22 cellular contexts compared by ENCODE assay signal in the genomic region with DNA sequence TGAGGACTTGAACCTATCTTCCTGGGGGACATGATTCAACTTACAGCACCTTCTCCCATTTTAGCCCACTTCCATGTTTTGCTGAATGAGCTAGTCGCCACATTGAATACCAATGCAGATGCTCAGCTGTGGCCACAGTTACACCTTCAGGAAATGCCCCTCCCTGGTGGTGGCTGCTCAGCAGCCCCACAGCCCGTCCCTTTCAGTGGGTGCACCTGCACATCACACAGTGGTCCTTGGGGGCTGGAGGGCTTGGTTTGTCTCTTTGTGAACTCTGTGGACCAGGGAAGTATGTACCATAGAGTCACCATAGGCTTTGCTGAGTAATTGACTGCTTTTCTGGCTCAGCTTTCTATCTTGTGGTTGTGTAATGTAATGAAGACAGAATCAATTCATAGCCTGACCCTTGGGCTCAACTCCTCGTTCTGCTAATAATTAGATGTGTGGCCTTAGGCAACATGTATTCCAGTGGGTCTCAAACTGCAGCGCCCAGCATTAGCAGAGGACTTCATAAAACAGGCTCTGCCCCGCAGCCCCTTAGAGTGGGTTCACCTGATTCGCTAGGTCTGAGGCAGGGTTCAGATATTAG. TPM values are rescaled to one million over a fixed set of nuclear protein-coding genes. Genes with fewer than 3 reads are reported as not detected.
DNase-seq lines count a peak whose midpoint lies in the region; ATAC-seq, FAIRE-seq and TF ChIP-seq lines count a peak whose summit lies in the region.
"Had no signal": no experiment of that assay in that cellular context is flagged by ENCODE, and none has a peak within 500 bp of the region (broad histone marks: within the 10 kb centered on the region; RNA-seq: fewer than 3 reads in every experiment).

No MANE protein-coding gene starts in this region.

- H3K27me3 ChIP-seq in BLaER1 (no peaks in the 10 kb centered on the region), GM23248 (replicated peaks; ENCODE audit: insufficient read depth) (no peaks in the 10 kb centered on the region), astrocyte (ENCODE audit: insufficient read depth, low read length) (no peaks in the 10 kb centered on the region), HepG2 (ENCODE audit: control insufficient read depth in 1 of 2, insufficient read depth in 2 of 2, low read length in 2 of 2) (peaks cover 0 to 5% of the 10 kb centered on the region in 2 experiments; a peak in 2 of 5 replicates), testis (no peaks in the 10 kb centered on the region)

- CTCF ChIA-PET in HepG2 (lab: Yijun Ruan, JAX; ENCODE audit: low intra/inter-chr PET ratio, low total read pairs): no interaction called here

- DNase-seq in GM23248 (peak; percentile 24), astrocyte (ENCODE audit: low read depth) (no peak), HepG2 (ENCODE audit: low spot score) (no peak), testis (no peak), dermis blood vessel endothelial cell (no peak)
- DNase-seq: C1 segment of cervical spinal cord; Caco-2; CD4-positive, alpha-beta memory T cell; DMS153; EL; GDM1; H9 had no signal

- no peaks in the 10 kb centered on the region for H3K36me3 Mint-ChIP-seq in astrocyte (ENCODE audit: low read depth, unreplicated experiment)
- H3K36me3 Mint-ChIP-seq: CD4-positive, alpha-beta memory T cell had no signal

- H3K27ac Mint-ChIP-seq in astrocyte (ENCODE audit: unreplicated experiment): no peak overlapping the region
- H3K27ac Mint-ChIP-seq: B cell; CD4-positive, alpha-beta memory T cell; GM23338; H9 had no signal

- 92 to 93% methylated on average over 6 of the region's 6 CpGs for WGBS in GM23248 (ENCODE audit: low coverage in 1 of 2, low lambda C conversion rate in 2 of 2, missing lambda C conversion rate in 2 of 2), 2 experiments
- 59% methylated on average over 6 of the region's 6 CpGs for WGBS in HepG2 (ENCODE audit: low lambda C conversion rate)
- WGBS in testis, 2 donors: 92 to 94% methylated on average over 6 of the region's 6 CpGs

- peaks cover 7% of the 10 kb centered on the region for H3K4me1 Mint-ChIP-seq in astrocyte (ENCODE audit: low read depth, unreplicated experiment)
- H3K4me1 Mint-ChIP-seq: B cell; CD4-positive, alpha-beta memory T cell had no signal

- no peak overlapping the region for H3K4me3 ChIP-seq in BLaER1
- no peak overlapping the region for H3K4me3 ChIP-seq in GM23248
- H3K4me3 ChIP-seq in astrocyte (ENCODE audit: insufficient read depth, low read depth, low read length): no peak overlapping the region
- no peak overlapping the region for H3K4me3 ChIP-seq in HepG2 (replicated peaks in 1 of 3; ENCODE audit: insufficient read depth in 1 of 3, low read depth in 2 of 3, low read length in 3 of 3)
- no peak overlapping the region for H3K4me3 ChIP-seq in testis
- H3K4me3 ChIP-seq: GM12878, GM23338 had no signal

- TF ChIP-seq CTCF in astrocyte (IDR thresholded peaks at IDR 0.05; ENCODE audit: insufficient read depth, low read depth, low read length) (no peak), HepG2 (CRISPR knock-in tag; IDR thresholded peaks at IDR 0.05) (no peak), testis (IDR thresholded peaks at IDR 0.05) (no peak)

- no peak for TF ChIP-seq RAD21 in HepG2 (CRISPR knock-in tag; IDR thresholded peaks at IDR 0.05)

- in situ Hi-C loops in GM23248 (cut with MboI) (no loop called here), HepG2 (cut with HindIII; ENCODE audit: extremely low pct_ligation_motif_present, low pct_unique_long_range_greater_than_20kb) (loop anchor here (10.0 kb wide), 1 partner anchor 240 kb away; no protein-coding TSS in a partner anchor)

- H3K4me3 Mint-ChIP-seq in astrocyte (ENCODE audit: unreplicated experiment): no peak overlapping the region
- H3K4me3 Mint-ChIP-seq: B cell; CD4-positive, alpha-beta memory T cell; GM23338; H9 had no signal

- H3K9me3 ChIP-seq in BLaER1 (peaks cover 25% of the 10 kb centered on the region), GM23248 (ENCODE audit: low read depth) (no peaks in the 10 kb centered on the region), astrocyte (ENCODE audit: insufficient read depth, low read depth, low read length) (peaks cover 5% of the 10 kb centered on the region), HepG2 (ENCODE audit: low read length) (peaks cover 13% of the 10 kb centered on the region), testis (no peaks in the 10 kb centered on the region)
- H3K9me3 ChIP-seq: Caco-2 had no signal

- intact Hi-C loops in HepG2 (cut with micrococcal nuclease; ENCODE audit: unreplicated experiment) (no loop called here), testis (cut with DNase I; ENCODE audit: low total_unique reads) (no loop called here)

- H3K27me3 Mint-ChIP-seq in astrocyte (ENCODE audit: low read depth, unreplicated experiment): no peaks in the 10 kb centered on the region

- H3K9me3 Mint-ChIP-seq in astrocyte (ENCODE audit: unreplicated experiment): peaks cover 21% of the 10 kb centered on the region

- no peaks in the 10 kb centered on the region for H3F3A ChIP-seq in GM23248 (ENCODE audit: insufficient read depth)

- H3K4me2 ChIP-seq in BLaER1 (peak overlapping the region; percentile 50), GM23248 (ENCODE audit: unreplicated experiment) (no peak overlapping the region), astrocyte (ENCODE audit: low read length) (no peak overlapping the region), HepG2 (ENCODE audit: low read depth, low read length) (no peak overlapping the region)
- H3K4me2 ChIP-seq: GM23338 had no signal

- H3K36me3 ChIP-seq in BLaER1 (no peaks in the 10 kb centered on the region), GM23248 (ENCODE audit: low read depth) (no peaks in the 10 kb centered on the region), astrocyte (ENCODE audit: insufficient read depth, low read length) (no peaks in the 10 kb centered on the region), HepG2 (replicated peaks in 1 of 2; ENCODE audit: control insufficient read depth in 1 of 2, insufficient read depth in 2 of 2, low read length in 2 of 2) (no peaks in the 10 kb centered on the region), testis (ENCODE audit: low read depth, missing control alignments) (no peaks in the 10 kb centered on the region)

- TF ChIP-seq POLR2A in HepG2 (IDR thresholded peaks at IDR 0.05; ENCODE audit: insufficient read depth in 1 of 2, low read depth in 2 of 2, low read length in 2 of 2) (no peak), testis (IDR thresholded peaks at IDR 0.05) (no peak)

- FAIRE-seq in astrocyte (lab: Jason Lieb, UNC) (peak; percentile 34), HepG2 (lab: Jason Lieb, UNC) (no peak)
- FAIRE-seq: A204.1, GM12878, GM19239 had no signal

- no TSS peak for BruUV-seq in HepG2 (replicated peaks; lab: Mats Ljungman, UMichigan)

- H3K27ac ChIP-seq in BLaER1 (no peak overlapping the region), GM23248 (no peak overlapping the region), astrocyte (ENCODE audit: low read depth, low read length) (no peak overlapping the region), HepG2 (ENCODE audit: extremely low read length, insufficient read depth, low read length) (no peak overlapping the region), testis (no peak overlapping the region)
- H3K27ac ChIP-seq: 22Rv1 had no signal

- H3K9ac ChIP-seq in BLaER1 (no peak overlapping the region), GM23248 (no peak overlapping the region), astrocyte (ENCODE audit: low read length) (no peak overlapping the region), HepG2 (ENCODE audit: insufficient read depth, low read depth, low read length) (no peak overlapping the region)

- ATAC-seq in HepG2 (peak; percentile 41; the same call in 2 of the 3 replicates), HG03159 (IDR thresholded peaks at IDR 0.05; ENCODE audit: unreplicated experiment) (no peak), GM19395 (IDR thresholded peaks at IDR 0.05; ENCODE audit: unreplicated experiment) (no peak)
- ATAC-seq: GM12878, GM23338, HCT116 had no signal

- no peak for TF ChIP-seq EP300 in HepG2 (IDR thresholded peaks at IDR 0.05; ENCODE audit: low read depth in 2 of 2, low read length in 2 of 2)
- no peak for TF ChIP-seq EP300 in HepG2 (CRISPR knock-in tag; IDR thresholded peaks at IDR 0.05; ENCODE audit: borderline replicate concordance)

- POLR2A ChIA-PET in HepG2 (lab: Yijun Ruan, JAX): no interaction called here

- H4K20me1 ChIP-seq in BLaER1 (no peaks in the 10 kb centered on the region), GM23248 (ENCODE audit: insufficient read depth) (no peaks in the 10 kb centered on the region), astrocyte (ENCODE audit: insufficient read depth, low read length) (no peaks in the 10 kb centered on the region), HepG2 (ENCODE audit: insufficient read depth, low read length) (no peaks in the 10 kb centered on the region)

- H3K4me1 ChIP-seq in BLaER1 (peaks cover 17% of the 10 kb centered on the region), GM23248 (ENCODE audit: insufficient read depth) (peaks cover 13% of the 10 kb centered on the region), astrocyte (ENCODE audit: insufficient read depth, low read length) (peaks cover 7% of the 10 kb centered on the region), HepG2 (ENCODE audit: insufficient read depth, low read length) (peaks cover 21% of the 10 kb centered on the region; the same call in 1 of the 2 replicates), testis (no peaks in the 10 kb centered on the region)
- H3K4me1 ChIP-seq: Caco-2 had no signal

- no peaks in the 10 kb centered on the region for H3K9me2 ChIP-seq in GM23248 (ENCODE audit: insufficient read depth)

- H2AFZ ChIP-seq in GM23248: no peak overlapping the region
- no peak overlapping the region for H2AFZ ChIP-seq in astrocyte (ENCODE audit: low read depth, low read length)
- no peak overlapping the region for H2AFZ ChIP-seq in HepG2 (ENCODE audit: low read length)
- H2AFZ ChIP-seq: GM23338 had no signal

- H3K79me2 ChIP-seq in GM23248 (ENCODE audit: insufficient read depth) (no peaks in the 10 kb centered on the region), astrocyte (ENCODE audit: insufficient read depth, low read length) (no peaks in the 10 kb centered on the region), HepG2 (ENCODE audit: insufficient read depth, low read length) (no peaks in the 10 kb centered on the region)

RNA-seq across cellular contexts. Expression of a gene that starts 48.1 kb away (rescaled TPM):
- total RNA-seq in GM23248 (2014; rRNA removed; shearing (Covaris generic)): 43.3 and 56.6 TPM in 2 replicates
- polyA plus RNA-seq in GM23248 (2016; fragmentation: Nextera tagmentation; extraction: Ambion mirVana) (53.7 and 55.9 TPM in 2 replicates), HepG2 (2011; rRNA removed) (109 and 126 TPM in 2 replicates), testis (ENCODE audit: insufficient read depth, low read depth, low replicate concordance) (130 TPM)
- total RNA-seq in astrocyte (99.9 and 128 TPM in 2 replicates), HepG2 (2016; rRNA removed; fragmentation: Illumina TruSeq; extraction: Trizol) (70.1 and 70.6 TPM in 2 replicates), testis (10 to 100 TPM; 54.0 to 69.1 TPM), dermis blood vessel endothelial cell (17.2 and 27.0 TPM in 2 replicates)
- total RNA-seq in HepG2 (2016; cell fraction: cytosol; rRNA removed; fragmentation: Illumina TruSeq; extraction: Trizol; ENCODE audit: low read depth): 91.6 and 94.1 TPM in 2 replicates
- 64.4 and 75.8 TPM in 2 replicates for total RNA-seq in HepG2 (2016; cell fraction: insoluble cytoplasmic fraction; rRNA removed; fragmentation: Illumina TruSeq; extraction: Trizol)
- 122 and 143 TPM in 2 replicates for total RNA-seq in HepG2 (2016; cell fraction: membrane; rRNA removed; fragmentation: Illumina TruSeq; extraction: Trizol)
- 136 and 157 TPM in 2 replicates for total RNA-seq in HepG2 (2016; cell fraction: nucleus; rRNA removed; fragmentation: Illumina TruSeq; extraction: Trizol)
- polyA plus RNA-seq in HepG2 (2011; cell fraction: cytosol; rRNA removed): 71.5 and 112 TPM in 2 replicates
- polyA plus RNA-seq in HepG2 (2011; cell fraction: nucleus; rRNA removed): 463 and 562 TPM in 2 replicates
- polyA plus RNA-seq in HepG2 (2012): 322 and 394 TPM in 2 replicates
- polyA plus RNA-seq in HepG2 (2016; cell fraction: cytosol; fragmentation: Illumina TruSeq; extraction: Trizol; ENCODE audit: low read depth): 109 and 112 TPM in 2 replicates
- 77.6 and 113 TPM in 2 replicates for polyA plus RNA-seq in HepG2 (2016; cell fraction: insoluble cytoplasmic fraction; fragmentation: Illumina TruSeq; extraction: Trizol; ENCODE audit: low read depth)
- polyA plus RNA-seq in HepG2 (2016; cell fraction: membrane; fragmentation: Illumina TruSeq; extraction: Trizol; ENCODE audit: low read depth): 192 and 207 TPM in 2 replicates
- polyA plus RNA-seq in HepG2 (2016; cell fraction: nucleus; fragmentation: Illumina TruSeq; extraction: Trizol; ENCODE audit: insufficient read depth, low read depth): 224 and 256 TPM in 2 replicates
- polyA minus RNA-seq in HepG2 (2011; rRNA and poly(A)+ RNA removed; ENCODE audit: low replicate concordance): 0.68 and 162 TPM in 2 replicates
- polyA minus RNA-seq in HepG2 (2011; cell fraction: cytosol; rRNA and poly(A)+ RNA removed): 152 and 206 TPM in 2 replicates
- polyA minus RNA-seq in HepG2 (2011; cell fraction: nucleus; rRNA and poly(A)+ RNA removed): 598 and 660 TPM in 2 replicates
